In genomic region chr13:31591834-31592233, GRCh38 we compare ENCODE assay signal across 19 cellular contexts.
DNase-seq lines count a peak whose midpoint lies in the region; ATAC-seq, FAIRE-seq and TF ChIP-seq lines count a peak whose summit lies in the region.
"Had no signal": no experiment of that assay in that cellular context is flagged by ENCODE, and none has a peak within 500 bp of the region (broad histone marks: within the 10 kb centered on the region; RNA-seq: fewer than 3 reads in every experiment).

No MANE protein-coding gene starts in this region.

- no peaks in the 10 kb centered on the region for H3K23me2 ChIP-seq in H1 (ENCODE audit: low read depth, low read length)

- intact Hi-C loops in psoas muscle (cut with DNase I): no loop called here

- H2BK12ac ChIP-seq in H1 (ENCODE audit: low read depth, low read length): no peak overlapping the region

- no peak overlapping the region for H2BK15ac ChIP-seq in H1 (ENCODE audit: low read length)

- H3K36me3 ChIP-seq in H1 (ENCODE audit: control insufficient read depth in 2 of 4, insufficient read depth in 4 of 4, low read length in 3 of 4): no peaks in the 10 kb centered on the region
- H3K36me3 ChIP-seq in psoas muscle (ENCODE audit: insufficient read depth in 1 of 2, low read depth in 1 of 2): no peaks in the 10 kb centered on the region
- H3K36me3 ChIP-seq: BLaER1 had no signal

- no peak overlapping the region for H2BK20ac ChIP-seq in H1 (ENCODE audit: low read length)

- no peaks in the 10 kb centered on the region for H3K79me2 ChIP-seq in H1 (ENCODE audit: control insufficient read depth in 1 of 2, insufficient read depth in 2 of 2, low read length in 2 of 2)

- no peak for TF ChIP-seq RAD21 in H1 (IDR thresholded peaks at IDR 0.05 in 1 of 2, conservative IDR thresholded peaks at IDR 0.05 in 1 of 2; ENCODE audit: low read depth in 2 of 2, low read length in 2 of 2)

- WGBS in H1 (ENCODE audit: extremely low coverage in 1 of 2, insufficient coverage in 1 of 2, insufficient read length in 1 of 2, insufficient replicate concordance in 2 of 2, low coverage in 1 of 2, low lambda C conversion rate in 2 of 2, missing lambda C conversion rate in 1 of 2), 2 experiments: 52% methylated on average over 3 of the region's 3 CpGs; no CpG with 5 or more reads in 1 of the 2 experiments
- WGBS in psoas muscle, 3 donors: 12 to 17% (median 12%) methylated on average over 3 of the region's 3 CpGs

- no peak for TF ChIP-seq CTCF in H1 (IDR thresholded peaks at IDR 0.05; ENCODE audit: control extremely low read depth in 1 of 3, insufficient read depth in 1 of 3, low read depth in 1 of 3, low read length in 3 of 3)
- TF ChIP-seq CTCF in nephron (IDR thresholded peaks at IDR 0.05; ENCODE audit: unreplicated experiment in 3 of 3): no peak
- TF ChIP-seq CTCF in type B pancreatic cell (conservative IDR thresholded peaks at IDR 0.05): no peak
- no peak for TF ChIP-seq CTCF in psoas muscle (IDR thresholded peaks at IDR 0.05)

- no peak for TF ChIP-seq POLR2A in H1 (IDR thresholded peaks at IDR 0.05; ENCODE audit: control extremely low read depth in 1 of 2, low read depth in 2 of 2, low read length in 2 of 2)

- no peak for FAIRE-seq in H1 (lab: Jason Lieb, UNC)
- FAIRE-seq: GM12878, GM19239 had no signal

- TF ChIP-seq EP300 in H1 (IDR thresholded peaks at IDR 0.05; ENCODE audit: borderline replicate concordance in 1 of 2, low read depth in 2 of 2, low read length in 2 of 2): no peak

- H3K4ac ChIP-seq in H1 (replicated peaks; ENCODE audit: insufficient read length, low read depth, low read length): no peak overlapping the region

- no peak overlapping the region for H3K4me2 ChIP-seq in H1 (ENCODE audit: insufficient read depth in 1 of 2, low read depth in 2 of 2, low read length in 2 of 2)
- H3K4me2 ChIP-seq: BLaER1 had no signal

- H3K18ac ChIP-seq in H1 (ENCODE audit: extremely low read depth, low read length): no peak overlapping the region

- no peak overlapping the region for H3K9ac ChIP-seq in H1 (replicated peaks in 1 of 4; ENCODE audit: extremely low read depth in 1 of 4, low read depth in 3 of 4, low read length in 3 of 4)
- H3K9ac ChIP-seq: BLaER1, GM23248 had no signal

- H3K9me3 Mint-ChIP-seq in nephron (no peaks in the 10 kb centered on the region), type B pancreatic cell (no peaks in the 10 kb centered on the region)

- no peak overlapping the region for H3K56ac ChIP-seq in H1 (replicated peaks; ENCODE audit: insufficient read length, low read depth, low read length)

- no peak overlapping the region for H3K23ac ChIP-seq in H1 (ENCODE audit: insufficient read length)

- H2AK5ac ChIP-seq in H1 (ENCODE audit: low read depth, low read length): no peak overlapping the region

- H3K4me1 Mint-ChIP-seq in nephron: peaks cover 33% of the 10 kb centered on the region
- H3K4me1 Mint-ChIP-seq in type B pancreatic cell (ENCODE audit: unreplicated experiment): peaks cover 17% of the 10 kb centered on the region
- H3K4me1 Mint-ChIP-seq: CD14-positive monocyte; CD4-positive, alpha-beta memory T cell had no signal

- H3K14ac ChIP-seq in H1 (ENCODE audit: insufficient read length): no peak overlapping the region

- no peak for ATAC-seq in psoas muscle
- ATAC-seq: GM12878 had no signal

- CTCF ChIA-PET in H1 (lab: Charles Lee; ENCODE audit: partially characterized antibody): interaction anchor here (1.5 kb wide), 1 partner anchor 54 kb away, joined by 5 read pairs; no protein-coding TSS in a partner anchor

- H3K27me3 Mint-ChIP-seq in nephron (ENCODE audit: low read depth) (no peaks in the 10 kb centered on the region), type B pancreatic cell (peaks cover 9% of the 10 kb centered on the region)

- H3K4me1 ChIP-seq in H1 (replicated peaks in 1 of 4; ENCODE audit: control insufficient read depth in 3 of 4, insufficient read depth in 4 of 4, low read length in 3 of 4): no peaks in the 10 kb centered on the region; a peak in 1 of 7 replicates
- no peaks in the 10 kb centered on the region for H3K4me1 ChIP-seq in psoas muscle
- H3K4me1 ChIP-seq: BLaER1 had no signal

- no peak overlapping the region for H2BK5ac ChIP-seq in H1 (ENCODE audit: low read depth, low read length)

- H4K20me1 ChIP-seq in H1 (replicated peaks in 1 of 2; ENCODE audit: control insufficient read depth in 1 of 2, insufficient read depth in 2 of 2, low read length in 2 of 2): no peaks in the 10 kb centered on the region
- H4K20me1 ChIP-seq: BLaER1 had no signal

- peak overlapping the region; percentile 28 to 63 (median 48) for H3K27ac Mint-ChIP-seq in nephron
- no peak overlapping the region for H3K27ac Mint-ChIP-seq in type B pancreatic cell
- H3K27ac Mint-ChIP-seq: CD14-positive monocyte; CD4-positive, alpha-beta memory T cell had no signal

- H3K79me1 ChIP-seq in H1 (ENCODE audit: low read depth, low read length): no peaks in the 10 kb centered on the region

- 0 out of 2 replicates have a peak overlapping the region, but pooled peaks have one; percentile 2 for H2AFZ ChIP-seq in H1 (ENCODE audit: low read length)
- H2AFZ ChIP-seq: GM23248 had no signal

- no peak overlapping the region for H4K91ac ChIP-seq in H1 (replicated peaks; ENCODE audit: insufficient read length, low read length)

- no peak overlapping the region for H2BK120ac ChIP-seq in H1 (replicated peaks; ENCODE audit: low read depth, low read length)

- H4K8ac ChIP-seq in H1 (ENCODE audit: extremely low read depth, insufficient read depth, low read length): no peak overlapping the region

- H3K27ac ChIP-seq in H1 (ENCODE audit: low read depth, low read length): no peak overlapping the region
- no peak overlapping the region for H3K27ac ChIP-seq in psoas muscle
- H3K27ac ChIP-seq: 22Rv1, BLaER1, GM23248 had no signal

- H3K36me3 Mint-ChIP-seq in nephron (ENCODE audit: low read depth) (no peaks in the 10 kb centered on the region), type B pancreatic cell (no peaks in the 10 kb centered on the region)
- H3K36me3 Mint-ChIP-seq: CD14-positive monocyte; CD4-positive, alpha-beta memory T cell had no signal

- H4K5ac ChIP-seq in H1 (ENCODE audit: insufficient read length, low read depth, low read length): no peak overlapping the region

- no peak overlapping the region for H3K4me3 ChIP-seq in H1 (ENCODE audit: extremely low read depth in 1 of 4, insufficient read depth in 2 of 4, low read depth in 3 of 4, low read length in 4 of 4)
- H3K4me3 ChIP-seq in psoas muscle: no peak overlapping the region
- H3K4me3 ChIP-seq: BLaER1, GM12878, GM23248 had no signal

- H3K4me3 Mint-ChIP-seq in nephron (peak overlapping the region in 1 of 3 experiments; percentile 20), type B pancreatic cell (peak overlapping the region; percentile 21)
- H3K4me3 Mint-ChIP-seq: CD4-positive, alpha-beta memory T cell had no signal

- POLR2A ChIA-PET in H1 (lab: Charles Lee; ENCODE audit: partially characterized antibody): no interaction called here

- H3K27me3 ChIP-seq in H1 (replicated peaks in 1 of 4; ENCODE audit: control insufficient read depth in 3 of 4, extremely low read depth in 1 of 4, insufficient read depth in 3 of 4, low read length in 3 of 4) (no peaks in the 10 kb centered on the region), psoas muscle (ENCODE audit: insufficient read depth in 3 of 3, low read length in 2 of 3) (no peaks in the 10 kb centered on the region)
- H3K27me3 ChIP-seq: BLaER1 had no signal

- no peaks in the 10 kb centered on the region; a peak in 1 of 4 replicates for H3K9me3 ChIP-seq in H1 (ENCODE audit: insufficient read depth in 2 of 2, low read depth in 1 of 2, low read length in 1 of 2)
- no peaks in the 10 kb centered on the region for H3K9me3 ChIP-seq in psoas muscle
- H3K9me3 ChIP-seq: BLaER1 had no signal

- DNase-seq in NCI-H82 (lab: John Stamatoyannopoulos, UW) (peak; percentile 18), NCI-H82 treated with DMSO at 0.1 percent for 48 hours (lab: John Stamatoyannopoulos, UW; ENCODE audit: unreplicated experiment) (no peak), H1 (ENCODE audit: low read depth in 1 of 2, low spot score in 2 of 2) (no peak), type B pancreatic cell (ENCODE audit: extremely low spot score, unreplicated experiment) (no peak), cerebellar nuclear complex (lab: John Stamatoyannopoulos, UW) (no peak), psoas muscle (no peak), OCI-M2 (lab: John Stamatoyannopoulos, UW; ENCODE audit: unreplicated experiment) (no peak)
- DNase-seq: Calu3; CD4-positive, alpha-beta memory T cell; DMS79 treated with DMSO at 0.1 percent for 48 hours; GF-D8; GM23248; H7 had no signal

TF ChIP-seq in H1, 55 proteins besides CTCF, POLR2A, EP300 and RAD21:
- TF ChIP-seq CREB1 (IDR thresholded peaks at IDR 0.05): no peak
- no peak for TF ChIP-seq TBP (IDR thresholded peaks at IDR 0.05; ENCODE audit: low read depth, low read length)
- TF ChIP-seq KDM1A (IDR thresholded peaks at IDR 0.05; ENCODE audit: borderline replicate concordance, low read length): no peak
- no peak for TF ChIP-seq POLR2AphosphoS5 (IDR thresholded peaks at IDR 0.05; ENCODE audit: low read depth, low read length)
- TF ChIP-seq RFX5 (IDR thresholded peaks at IDR 0.05; ENCODE audit: borderline replicate concordance, low read depth, low read length): no peak
- no peak for TF ChIP-seq FOSL1 (IDR thresholded peaks at IDR 0.05; ENCODE audit: insufficient read depth, low read depth, low read length)
- TF ChIP-seq CHD2 (IDR thresholded peaks at IDR 0.05; ENCODE audit: low read length): no peak
- TF ChIP-seq SIRT6 (IDR thresholded peaks at IDR 0.05; ENCODE audit: low read length): no peak
- TF ChIP-seq SP4 (IDR thresholded peaks at IDR 0.05; ENCODE audit: low read length): no peak
- no peak for TF ChIP-seq RNF2 (IDR thresholded peaks at IDR 0.05; ENCODE audit: borderline replicate concordance, low read depth, low read length, missing control alignments, poor library complexity, severe bottlenecking)
- TF ChIP-seq RBBP5 (IDR thresholded peaks at IDR 0.05; ENCODE audit: borderline replicate concordance, low read depth, low read length): no peak
- no peak for TF ChIP-seq BRCA1 (IDR thresholded peaks at IDR 0.05; ENCODE audit: low read depth, low read length)
- no peak for TF ChIP-seq TAF1 (IDR thresholded peaks at IDR 0.05; ENCODE audit: low read depth, low read length)
- no peak for TF ChIP-seq POU5F1 (IDR thresholded peaks at IDR 0.05; ENCODE audit: low read depth, low read length)
- TF ChIP-seq MAX (IDR thresholded peaks at IDR 0.05): no peak
- no peak for TF ChIP-seq MAFK (IDR thresholded peaks at IDR 0.05; ENCODE audit: low read depth, low read length)
